10 cellular contexts compared by ENCODE assay signal in genomic region chr4:119785963-119786362, GRCh38.
DNase-seq lines count a peak whose midpoint lies in the region; ATAC-seq, FAIRE-seq and TF ChIP-seq lines count a peak whose summit lies in the region.
"Had no signal": no experiment of that assay in that cellular context is flagged by ENCODE, and none has a peak within 500 bp of the region (broad histone marks: within the 10 kb centered on the region; RNA-seq: fewer than 3 reads in every experiment).

No MANE protein-coding gene starts in this region.

- H3K9me3 ChIP-seq in MM.1S (replicated peaks; ENCODE audit: insufficient read depth, low read length) (no peaks in the 10 kb centered on the region), pancreas (no peaks in the 10 kb centered on the region)
- H3K9me3 ChIP-seq: MG63 had no signal

- no peak overlapping the region for H3K4me3 Mint-ChIP-seq in endothelial cell (ENCODE audit: unreplicated experiment)
- H3K4me3 Mint-ChIP-seq: T-helper 1 cell treated with Interleukin-12 subunit alpha and Interleukin-12 subunit beta and Interleukin-4 antibody, amounts not matched to agents 30 μg/mL and 1 μg/mL, for 36 hours had no signal

- ATAC-seq in pancreas, result peak in 2 of 4 donors; percentile 45 to 51
- ATAC-seq in GM21723 (IDR thresholded peaks at IDR 0.05; ENCODE audit: unreplicated experiment), result no peak

- H3F3A ChIP-seq in MM.1S (ENCODE audit: insufficient read depth, low read length), result peaks cover 29% of the 10 kb centered on the region

- no peaks in the 10 kb centered on the region for H3K9me2 ChIP-seq in MM.1S (replicated peaks; ENCODE audit: insufficient read depth, low read length)

- H3K4me1 ChIP-seq in MM.1S (ENCODE audit: low read length) (peaks cover 35% of the 10 kb centered on the region), pancreas (no peaks in the 10 kb centered on the region)

- TF ChIP-seq CTCF in MM.1S (IDR thresholded peaks at IDR 0.05; ENCODE audit: low read length), result peak; percentile 63
- TF ChIP-seq CTCF in endothelial cell (IDR thresholded peaks at IDR 0.05; ENCODE audit: unreplicated experiment), result peak; percentile 35
- peak in 2 of 4 donors; percentile 23 to 28 for TF ChIP-seq CTCF in pancreas (IDR thresholded peaks at IDR 0.05)

- DNase-seq in EL (peak; percentile 9), MM.1S (peak; percentile 46), endothelial cell (ENCODE audit: low spot score) (no peak), pancreas (peak in 1 of 6 donors; percentile 19), NCI-H1092 treated with DMSO at 0.1 percent for 48 hours (lab: John Stamatoyannopoulos, UW) (no peak), activated T-cell treated with anti-CD3 and anti-CD28 coated beads for 4 hours (no peak), MV-4-11 (lab: John Stamatoyannopoulos, UW) (no peak)
- DNase-seq: MG63 had no signal

- no peaks in the 10 kb centered on the region for H3K9me3 Mint-ChIP-seq in endothelial cell (ENCODE audit: unreplicated experiment)
- H3K9me3 Mint-ChIP-seq: T-helper 1 cell treated with Interleukin-12 subunit alpha and Interleukin-12 subunit beta and Interleukin-4 antibody, amounts not matched to agents 30 μg/mL and 1 μg/mL, for 36 hours had no signal

- intact Hi-C loops in pancreas (cut with DNase I), result loop anchor here in 1 of 3 donors (5.0 kb wide), 1 partner anchor 159 kb away; the partner anchor contains the start of gene PDE5A

- no peak overlapping the region for H3K9ac ChIP-seq in MM.1S (ENCODE audit: low read length)

- peaks cover 1% of the 10 kb centered on the region for H3K27me3 Mint-ChIP-seq in endothelial cell (ENCODE audit: unreplicated experiment)

- no peaks in the 10 kb centered on the region for H3K27me3 ChIP-seq in MM.1S (replicated peaks; ENCODE audit: insufficient read depth, low read length)
- no peaks in the 10 kb centered on the region for H3K27me3 ChIP-seq in pancreas
- H3K27me3 ChIP-seq: MG63 had no signal

- H3K79me2 ChIP-seq in MM.1S (ENCODE audit: low read length), result no peaks in the 10 kb centered on the region

- H3K4me1 Mint-ChIP-seq in endothelial cell (ENCODE audit: unreplicated experiment), result no peaks in the 10 kb centered on the region

- H3K27ac ChIP-seq in MM.1S (ENCODE audit: low read length) (no peak overlapping the region), pancreas (no peak overlapping the region)

- no peak overlapping the region for H3K27ac Mint-ChIP-seq in endothelial cell (ENCODE audit: unreplicated experiment)
- H3K27ac Mint-ChIP-seq: T-helper 1 cell treated with Interleukin-12 subunit alpha and Interleukin-12 subunit beta and Interleukin-4 antibody, amounts not matched to agents 30 μg/mL and 1 μg/mL, for 36 hours had no signal

- H3K36me3 ChIP-seq in MM.1S (replicated peaks; ENCODE audit: insufficient read depth, low read length), result no peaks in the 10 kb centered on the region
- H3K36me3 ChIP-seq in pancreas, result no peaks in the 10 kb centered on the region
- H3K36me3 ChIP-seq: MG63 had no signal

- H2AFZ ChIP-seq in MM.1S (ENCODE audit: low read length), result no peak overlapping the region

- H3K4me3 ChIP-seq in MM.1S (ENCODE audit: low read length) (no peak overlapping the region), pancreas (no peak overlapping the region)
- H3K4me3 ChIP-seq: MG63 had no signal

- H3K36me3 Mint-ChIP-seq in endothelial cell (ENCODE audit: low read depth, unreplicated experiment), result peaks cover 10% of the 10 kb centered on the region

- H4K20me1 ChIP-seq in MM.1S (ENCODE audit: insufficient read depth, low read length), result no peaks in the 10 kb centered on the region

- H3K4me2 ChIP-seq in MM.1S (ENCODE audit: low read depth, low read length), result no peak overlapping the region

- FAIRE-seq in pancreas (lab: Jason Lieb, UNC), result peak; percentile 23

Comparison
In these comparisons a context has a peak if more than half of its experiments do, and no peak if none do; other contexts are left out.
1. DNase-seq: peak in EL (single experiment) and MM.1S (single experiment); none in endothelial cell (single experiment), NCI-H1092 treated with DMSO at 0.1 percent for 48 hours (single experiment), activated T-cell treated with anti-CD3 and anti-CD28 coated beads for 4 hours (single experiment) and MV-4-11 (single experiment).